In the genomic region with DNA sequence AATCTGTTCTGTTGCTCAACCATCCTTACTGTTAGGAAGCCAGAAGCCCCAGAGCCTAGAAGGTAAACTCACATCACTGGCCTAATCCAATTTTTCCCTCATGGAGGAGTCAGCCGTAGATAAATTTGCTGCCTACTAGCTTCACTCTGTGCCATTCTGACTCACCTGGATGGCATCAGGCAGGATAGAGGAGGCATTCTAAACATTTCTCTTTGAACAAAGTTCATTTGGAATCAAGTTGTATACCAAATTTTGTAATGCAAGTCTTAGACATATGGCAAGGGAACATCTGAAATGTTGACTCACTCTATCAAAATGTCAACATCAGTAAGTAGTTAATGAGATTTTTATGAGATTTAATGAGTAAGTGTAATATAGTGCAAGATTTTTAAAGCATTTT, we compare ENCODE assay signal across 28 cellular contexts. TPM values are rescaled to one million over a fixed set of nuclear protein-coding genes. Genes with fewer than 3 reads are reported as not detected.
DNase-seq lines count a peak whose midpoint lies in the region; ATAC-seq and TF ChIP-seq lines count a peak whose summit lies in the region.
"Had no signal": no experiment of that assay in that cellular context is flagged by ENCODE, and none has a peak within 500 bp of the region (broad histone marks: within the 10 kb centered on the region; RNA-seq: fewer than 3 reads in every experiment).

No MANE protein-coding gene starts in this region.

- intact Hi-C loops in left lung (cut with DNase I): no loop called here

- H3K9me3 ChIP-seq in left lung: no peaks in the 10 kb centered on the region
- no peaks in the 10 kb centered on the region for H3K9me3 ChIP-seq in neuronal stem cell (replicated peaks in 1 of 2; ENCODE audit: control insufficient read depth in 2 of 2, insufficient read depth in 1 of 2, low read depth in 1 of 2, low read length in 2 of 2)
- H3K9me3 ChIP-seq: body of pancreas, neutrophil, Peyer's patch, psoas muscle, SJSA1, upper lobe of left lung had no signal

- H3K36me3 ChIP-seq in left lung (no peaks in the 10 kb centered on the region), neuronal stem cell (replicated peaks in 1 of 2; ENCODE audit: control insufficient read depth in 2 of 2, insufficient read depth in 2 of 2, low read length in 2 of 2) (no peaks in the 10 kb centered on the region)
- H3K36me3 ChIP-seq: neutrophil, Peyer's patch, SJSA1, upper lobe of left lung had no signal

- no peak overlapping the region for H3K4me3 ChIP-seq in AG10803 (ENCODE audit: low read length)
- no peak overlapping the region for H3K4me3 ChIP-seq in left lung
- H3K4me3 ChIP-seq in neuronal stem cell (ENCODE audit: low read length in 2 of 2): no peak overlapping the region
- H3K4me3 ChIP-seq: body of pancreas, GM12878, lung, Peyer's patch, psoas muscle, SJSA1, skin epidermis, upper lobe of left lung had no signal

- no peak overlapping the region for H3K23ac ChIP-seq in neuronal stem cell (ENCODE audit: low read depth, low read length, poor library complexity)

- H3K4me1 ChIP-seq in left lung (no peaks in the 10 kb centered on the region), neuronal stem cell (ENCODE audit: control insufficient read depth in 2 of 2, insufficient read depth in 1 of 2, low read depth in 1 of 2, low read length in 2 of 2) (no peaks in the 10 kb centered on the region)
- H3K4me1 ChIP-seq: Peyer's patch, psoas muscle, upper lobe of left lung had no signal

- no peaks in the 10 kb centered on the region for H3K27me3 ChIP-seq in left lung
- H3K27me3 ChIP-seq in neuronal stem cell (ENCODE audit: control insufficient read depth in 3 of 3, insufficient read depth in 3 of 3, low read depth in 1 of 3, low read length in 3 of 3): peaks cover 0 to 12% (median 0%) of the 10 kb centered on the region in 3 experiments
- H3K27me3 ChIP-seq: body of pancreas, Peyer's patch, upper lobe of left lung had no signal

- TF ChIP-seq CTCF in AG10803 (conservative IDR thresholded peaks at IDR 0.05; ENCODE audit: low read length) (no peak), left lung (IDR thresholded peaks at IDR 0.05) (no peak)

- WGBS in neuronal stem cell (ENCODE audit: extremely low coverage in 2 of 2, insufficient read length in 2 of 2, insufficient replicate concordance in 1 of 2), 2 donors: no CpG with 5 or more reads among the region's 1 CpG

- no peak overlapping the region for H3K14ac ChIP-seq in neuronal stem cell (ENCODE audit: low read length)

- no peak overlapping the region for H2AK5ac ChIP-seq in neuronal stem cell (ENCODE audit: low read depth, low read length)

- no peak overlapping the region for H2BK5ac ChIP-seq in neuronal stem cell (ENCODE audit: low read length)

- H2BK15ac ChIP-seq in neuronal stem cell (ENCODE audit: low read length): no peak overlapping the region

- no peak overlapping the region for H4K91ac ChIP-seq in neuronal stem cell (ENCODE audit: low read depth, low read length, poor library complexity)

- H3K27ac ChIP-seq in left lung (no peak overlapping the region), neuronal stem cell (replicated peaks; ENCODE audit: low read length) (no peak overlapping the region)
- H3K27ac ChIP-seq: body of pancreas, epithelial cell of prostate, neutrophil, Peyer's patch, psoas muscle, SJSA1, skin epidermis, upper lobe of left lung had no signal

- no peak overlapping the region for H2BK12ac ChIP-seq in neuronal stem cell (ENCODE audit: low read length)

- ATAC-seq in left lung (peak; percentile 24), HG03342 (IDR thresholded peaks at IDR 0.05; ENCODE audit: unreplicated experiment) (no peak), GM21529 (IDR thresholded peaks at IDR 0.05; ENCODE audit: unreplicated experiment) (no peak)
- ATAC-seq: body of pancreas, GM12878, psoas muscle had no signal

- no peak overlapping the region for H3K4ac ChIP-seq in neuronal stem cell (ENCODE audit: low read length)

- no peak overlapping the region for H2BK120ac ChIP-seq in neuronal stem cell (ENCODE audit: low read depth, low read length)

- H3K9ac ChIP-seq in neuronal stem cell (ENCODE audit: low read depth, low read length, poor library complexity): no peak overlapping the region

- no peak overlapping the region for H3K4me2 ChIP-seq in neuronal stem cell (ENCODE audit: insufficient read depth, low read length, poor library complexity, severe bottlenecking)

- no peak overlapping the region for H2AFZ ChIP-seq in neuronal stem cell (ENCODE audit: low read length)

- no peak overlapping the region for H3K18ac ChIP-seq in neuronal stem cell (ENCODE audit: low read length)

- peak; percentile 20 for DNase-seq in AG10803 (ENCODE audit: low read depth)
- peak; percentile 11 for DNase-seq in HT1080 (ENCODE audit: low read depth)
- DNase-seq in SW480 (ENCODE audit: low spot score): peak; percentile 23
- no peak for DNase-seq in left lung
- DNase-seq in activated naive CD4-positive, alpha-beta T cell treated with Interleukin-2 at 50 U/mL for 16 hours: no peak
- no peak for DNase-seq in neuronal stem cell (ENCODE audit: low spot score)
- DNase-seq: activated CD4-positive, CD25-positive, alpha-beta regulatory T cell treated with anti-CD3 and anti-CD28 coated beads, Interleukin-2, amount 50 U/mL, for 72 hours; activated gamma-delta T cell treated with Interleukin-2 at 50 U/mL for 16 hours; activated T-cell treated with anti-CD3 and anti-CD28 coated beads, Interleukin-2, amount 50 U/mL, for 1 hour; body of pancreas; COR-L47; DND-41; hypothalamus; NCI-H1436 treated with DMSO at 0.1 percent for 48 hours; NCI-H2107; NCI-H446 treated with DMSO at 0.1 percent for 48 hours; Peyer's patch; psoas muscle; stimulated activated CD4-positive, alpha-beta T cell treated with anti-CD3 and anti-CD28 coated beads, Interleukin-2, amount 100 ng/mL, for 24 hours; upper lobe of left lung had no signal

- H4K8ac ChIP-seq in neuronal stem cell (ENCODE audit: low read depth, low read length): no peak overlapping the region

- H3K79me1 ChIP-seq in neuronal stem cell (ENCODE audit: low read depth, low read length): no peaks in the 10 kb centered on the region

RNA-seq across cellular contexts. Expression of a gene that starts 13.6 kb away (rescaled TPM):
- total RNA-seq in HT1080 (2014; rRNA removed; shearing (Covaris generic)): 7.0 and 7.4 TPM in 2 replicates
- 9.4 and 10.0 TPM in 2 replicates for polyA plus RNA-seq in HT1080 (2015; cell fraction: cytosol; rRNA removed)
- 6.5 and 7.8 TPM in 2 replicates for polyA plus RNA-seq in HT1080 (2015; cell fraction: nucleus; rRNA removed)
- total RNA-seq in left lung: 10 to 100 TPM in 1 of 2 donors, 1 to 10 TPM in 1; 9.9 to 15.8 TPM
- 1.7 TPM for polyA plus RNA-seq in neuronal stem cell (2013, experiment 1 of 2)
- 1.9 TPM for polyA plus RNA-seq in neuronal stem cell (2013, experiment 2 of 2)
- total RNA-seq: SJSA1 had no signal

RNA-seq across cellular contexts. Expression of a gene that starts 51.6 kb away (rescaled TPM):
- total RNA-seq in HT1080 (2014; rRNA removed; shearing (Covaris generic)): 59.0 and 71.5 TPM in 2 replicates
- 66.3 and 84.2 TPM in 2 replicates for polyA plus RNA-seq in HT1080 (2015; cell fraction: cytosol; rRNA removed)
- polyA plus RNA-seq in HT1080 (2015; cell fraction: nucleus; rRNA removed): 155 and 160 TPM in 2 replicates
- 100 to 1,000 TPM; 187 to 196 TPM for total RNA-seq in left lung
- polyA plus RNA-seq in neuronal stem cell (2013, experiment 1 of 2): 19.4 TPM
- 19.0 TPM for polyA plus RNA-seq in neuronal stem cell (2013, experiment 2 of 2)

Comparison
In these comparisons a context has a peak if more than half of its experiments do, and no peak if none do; other contexts are left out.
1. DNase-seq: peak in AG10803 (single experiment), HT1080 (single experiment) and SW480 (single experiment); none in left lung (0 of 2), activated naive CD4-positive, alpha-beta T cell treated with Interleukin-2 at 50 U/mL for 16 hours (single experiment) and neuronal stem cell (single experiment).